In the genomic region with DNA sequence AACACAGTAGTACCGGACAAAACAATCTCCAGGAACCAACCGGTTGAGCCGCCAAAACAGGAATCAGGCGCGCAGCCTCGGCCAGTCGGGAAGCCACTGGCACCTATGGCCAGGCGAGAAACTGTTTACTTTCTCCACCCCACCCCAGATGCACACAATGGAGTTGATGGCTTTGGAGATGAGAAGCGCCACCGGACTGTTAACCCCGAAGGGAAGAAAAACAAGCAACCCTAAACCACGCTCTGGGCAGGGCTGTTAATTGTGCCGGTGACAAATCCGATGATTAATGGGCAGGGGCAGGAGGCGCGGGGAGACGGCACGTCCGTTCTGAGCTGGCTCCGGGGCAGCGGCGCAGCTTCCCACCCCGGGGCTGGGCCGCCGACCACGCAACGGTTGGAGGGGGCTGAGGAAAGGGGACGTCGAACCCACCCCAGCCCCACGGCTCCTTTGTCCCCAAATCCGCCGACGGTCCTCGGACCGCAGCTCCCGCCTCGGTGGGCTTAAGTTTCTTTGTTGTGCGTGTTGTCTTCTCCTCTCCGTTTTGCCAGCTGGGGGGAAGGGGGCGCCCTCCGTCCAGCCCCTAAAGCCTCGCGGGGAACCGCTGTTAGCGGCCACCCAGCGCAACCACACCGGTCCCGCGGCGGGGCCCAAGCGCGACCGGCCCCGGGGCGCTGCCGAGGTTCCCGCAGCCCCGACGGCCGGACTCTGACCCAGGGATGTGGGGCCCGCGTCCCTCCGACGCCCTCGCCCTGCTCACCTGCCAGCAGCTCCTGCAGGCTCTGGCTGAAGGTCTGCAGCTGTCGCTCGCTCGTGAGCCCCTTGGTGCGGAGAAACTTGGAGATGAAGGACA, we compare ENCODE assay signal across 1 cellular context.
TF ChIP-seq lines count a peak whose summit lies in the region.

No MANE protein-coding gene starts in this region.

TF ChIP-seq in HepG2, 621 proteins besides CTCF, POLR2A, EP300 and RAD21 (continued from another document and continues in another):
- TF ChIP-seq, protein P1, sequence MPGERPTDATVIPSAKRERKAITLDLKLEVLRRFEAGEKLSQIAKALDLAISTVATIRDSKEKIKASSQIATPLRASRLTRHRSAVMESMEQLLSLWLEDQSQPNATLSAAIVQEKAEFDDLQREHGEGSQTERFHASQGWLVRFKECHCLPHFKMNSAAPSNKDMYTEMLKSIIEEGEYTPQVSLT (CRISPR knock-in tag; IDR thresholded peaks at IDR 0.05; ENCODE audit: borderline replicate concordance, low read depth), result no peak
- TF ChIP-seq FOXC1 (CRISPR knock-in tag; IDR thresholded peaks at IDR 0.05; ENCODE audit: borderline replicate concordance) (no peak), KLF15 (CRISPR knock-in tag; IDR thresholded peaks at IDR 0.05; ENCODE audit: borderline replicate concordance) (no peak), SNRNP70 (IDR thresholded peaks at IDR 0.05; ENCODE audit: low read depth, low read length) (no peak), ZNF724P (CRISPR knock-in tag; IDR thresholded peaks at IDR 0.05; ENCODE audit: borderline replicate concordance) (no peak), ARHGAP35 (CRISPR knock-in tag; IDR thresholded peaks at IDR 0.05; ENCODE audit: borderline replicate concordance) (no peak), ETV6 (CRISPR knock-in tag; conservative IDR thresholded peaks at IDR 0.05) (no peak), ZNF713 (CRISPR knock-in tag; IDR thresholded peaks at IDR 0.05) (no peak), FOXA3 (CRISPR knock-in tag; IDR thresholded peaks at IDR 0.05) (no peak), KAT7 (CRISPR knock-in tag; IDR thresholded peaks at IDR 0.05; ENCODE audit: borderline replicate concordance) (no peak), ZNF121 (CRISPR knock-in tag; IDR thresholded peaks at IDR 0.05) (0 out of 2 replicates have a peak, but pooled peaks have one; percentile 27), ZNF547 (CRISPR knock-in tag; IDR thresholded peaks at IDR 0.05) (peak; percentile 19; the same call in 1 of the 2 replicates), HOXA7 (CRISPR knock-in tag; IDR thresholded peaks at IDR 0.05) (no peak), FOXK1 (CRISPR knock-in tag; IDR thresholded peaks at IDR 0.05; ENCODE audit: borderline replicate concordance, low read depth) (no peak), ZNF367 (CRISPR knock-in tag; IDR thresholded peaks at IDR 0.05; ENCODE audit: borderline replicate concordance) (no peak), STAT5B (CRISPR knock-in tag; IDR thresholded peaks at IDR 0.05) (no peak), ATM (IDR thresholded peaks at IDR 0.05; ENCODE audit: borderline replicate concordance) (no peak), ZNF333 (CRISPR knock-in tag; IDR thresholded peaks at IDR 0.05; ENCODE audit: borderline replicate concordance) (0 out of 2 replicates have a peak, but pooled peaks have one; percentile 25), ZNF703 (CRISPR knock-in tag; IDR thresholded peaks at IDR 0.05; ENCODE audit: borderline replicate concordance) (no peak), ZNF251 (CRISPR knock-in tag; IDR thresholded peaks at IDR 0.05) (0 out of 2 replicates have a peak, but pooled peaks have one; percentile 60), SP5 (CRISPR knock-in tag; IDR thresholded peaks at IDR 0.05; ENCODE audit: borderline replicate concordance, low read depth) (peak; percentile 22; the same call in 1 of the 2 replicates), FLYWCH1 (CRISPR knock-in tag; IDR thresholded peaks at IDR 0.05) (no peak; the same call in 1 of the 2 replicates), ZNF660 (CRISPR knock-in tag; IDR thresholded peaks at IDR 0.05; ENCODE audit: borderline replicate concordance, low read depth) (no peak), ZNF709 (CRISPR knock-in tag; IDR thresholded peaks at IDR 0.05) (no peak), ZNF432 (CRISPR knock-in tag; IDR thresholded peaks at IDR 0.05; ENCODE audit: borderline replicate concordance) (no peak)
- TF ChIP-seq, protein P2, sequence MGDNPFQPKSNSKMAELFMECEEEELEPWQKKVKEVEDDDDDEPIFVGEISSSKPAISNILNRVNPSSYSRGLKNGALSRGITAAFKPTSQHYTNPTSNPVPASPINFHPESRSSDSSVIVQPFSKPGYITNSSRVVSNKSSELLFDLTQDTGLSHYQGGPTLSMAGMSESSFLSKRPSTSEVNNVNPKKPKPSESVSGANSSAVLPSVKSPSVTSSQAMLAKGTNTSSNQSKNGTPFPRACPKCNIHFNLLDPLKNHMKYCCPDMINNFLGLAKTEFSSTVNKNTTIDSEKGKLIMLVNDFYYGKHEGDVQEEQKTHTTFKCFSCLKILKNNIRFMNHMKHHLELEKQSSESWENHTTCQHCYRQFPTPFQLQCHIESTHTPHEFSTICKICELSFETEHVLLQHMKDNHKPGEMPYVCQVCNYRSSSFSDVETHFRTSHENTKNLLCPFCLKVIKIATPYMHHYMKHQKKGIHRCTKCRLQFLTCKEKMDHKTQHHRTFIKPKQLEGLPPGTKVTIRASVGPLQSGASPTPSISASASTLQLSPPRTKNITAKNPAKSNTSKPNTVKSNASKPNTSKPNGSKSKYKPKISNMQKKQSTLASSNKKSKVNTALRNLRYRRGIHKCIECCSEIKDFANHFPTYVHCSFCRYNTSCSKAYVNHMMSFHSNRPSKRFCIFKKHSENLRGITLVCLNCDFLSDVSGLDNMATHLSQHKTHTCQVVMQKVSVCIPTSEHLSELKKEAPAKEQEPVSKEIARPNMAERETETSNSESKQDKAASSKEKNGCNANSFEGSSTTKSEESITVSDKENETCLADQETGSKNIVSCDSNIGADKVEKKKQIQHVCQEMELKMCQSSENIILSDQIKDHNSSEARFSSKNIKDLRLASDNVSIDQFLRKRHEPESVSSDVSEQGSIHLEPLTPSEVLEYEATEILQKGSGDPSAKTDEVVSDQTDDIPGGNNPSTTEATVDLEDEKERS (CRISPR knock-in tag; IDR thresholded peaks at IDR 0.05), result no peak
- TF ChIP-seq, protein P3, sequence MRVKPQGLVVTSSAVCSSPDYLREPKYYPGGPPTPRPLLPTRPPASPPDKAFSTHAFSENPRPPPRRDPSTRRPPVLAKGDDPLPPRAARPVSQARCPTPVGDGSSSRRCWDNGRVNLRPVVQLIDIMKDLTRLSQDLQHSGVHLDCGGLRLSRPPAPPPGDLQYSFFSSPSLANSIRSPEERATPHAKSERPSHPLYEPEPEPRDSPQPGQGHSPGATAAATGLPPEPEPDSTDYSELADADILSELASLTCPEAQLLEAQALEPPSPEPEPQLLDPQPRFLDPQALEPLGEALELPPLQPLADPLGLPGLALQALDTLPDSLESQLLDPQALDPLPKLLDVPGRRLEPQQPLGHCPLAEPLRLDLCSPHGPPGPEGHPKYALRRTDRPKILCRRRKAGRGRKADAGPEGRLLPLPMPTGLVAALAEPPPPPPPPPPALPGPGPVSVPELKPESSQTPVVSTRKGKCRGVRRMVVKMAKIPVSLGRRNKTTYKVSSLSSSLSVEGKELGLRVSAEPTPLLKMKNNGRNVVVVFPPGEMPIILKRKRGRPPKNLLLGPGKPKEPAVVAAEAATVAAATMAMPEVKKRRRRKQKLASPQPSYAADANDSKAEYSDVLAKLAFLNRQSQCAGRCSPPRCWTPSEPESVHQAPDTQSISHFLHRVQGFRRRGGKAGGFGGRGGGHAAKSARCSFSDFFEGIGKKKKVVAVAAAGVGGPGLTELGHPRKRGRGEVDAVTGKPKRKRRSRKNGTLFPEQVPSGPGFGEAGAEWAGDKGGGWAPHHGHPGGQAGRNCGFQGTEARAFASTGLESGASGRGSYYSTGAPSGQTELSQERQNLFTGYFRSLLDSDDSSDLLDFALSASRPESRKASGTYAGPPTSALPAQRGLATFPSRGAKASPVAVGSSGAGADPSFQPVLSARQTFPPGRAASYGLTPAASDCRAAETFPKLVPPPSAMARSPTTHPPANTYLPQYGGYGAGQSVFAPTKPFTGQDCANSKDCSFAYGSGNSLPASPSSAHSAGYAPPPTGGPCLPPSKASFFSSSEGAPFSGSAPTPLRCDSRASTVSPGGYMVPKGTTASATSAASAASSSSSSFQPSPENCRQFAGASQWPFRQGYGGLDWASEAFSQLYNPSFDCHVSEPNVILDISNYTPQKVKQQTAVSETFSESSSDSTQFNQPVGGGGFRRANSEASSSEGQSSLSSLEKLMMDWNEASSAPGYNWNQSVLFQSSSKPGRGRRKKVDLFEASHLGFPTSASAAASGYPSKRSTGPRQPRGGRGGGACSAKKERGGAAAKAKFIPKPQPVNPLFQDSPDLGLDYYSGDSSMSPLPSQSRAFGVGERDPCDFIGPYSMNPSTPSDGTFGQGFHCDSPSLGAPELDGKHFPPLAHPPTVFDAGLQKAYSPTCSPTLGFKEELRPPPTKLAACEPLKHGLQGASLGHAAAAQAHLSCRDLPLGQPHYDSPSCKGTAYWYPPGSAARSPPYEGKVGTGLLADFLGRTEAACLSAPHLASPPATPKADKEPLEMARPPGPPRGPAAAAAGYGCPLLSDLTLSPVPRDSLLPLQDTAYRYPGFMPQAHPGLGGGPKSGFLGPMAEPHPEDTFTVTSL (CRISPR knock-in tag; IDR thresholded peaks at IDR 0.05; ENCODE audit: borderline replicate concordance), result no peak
- TF ChIP-seq, protein P4, sequence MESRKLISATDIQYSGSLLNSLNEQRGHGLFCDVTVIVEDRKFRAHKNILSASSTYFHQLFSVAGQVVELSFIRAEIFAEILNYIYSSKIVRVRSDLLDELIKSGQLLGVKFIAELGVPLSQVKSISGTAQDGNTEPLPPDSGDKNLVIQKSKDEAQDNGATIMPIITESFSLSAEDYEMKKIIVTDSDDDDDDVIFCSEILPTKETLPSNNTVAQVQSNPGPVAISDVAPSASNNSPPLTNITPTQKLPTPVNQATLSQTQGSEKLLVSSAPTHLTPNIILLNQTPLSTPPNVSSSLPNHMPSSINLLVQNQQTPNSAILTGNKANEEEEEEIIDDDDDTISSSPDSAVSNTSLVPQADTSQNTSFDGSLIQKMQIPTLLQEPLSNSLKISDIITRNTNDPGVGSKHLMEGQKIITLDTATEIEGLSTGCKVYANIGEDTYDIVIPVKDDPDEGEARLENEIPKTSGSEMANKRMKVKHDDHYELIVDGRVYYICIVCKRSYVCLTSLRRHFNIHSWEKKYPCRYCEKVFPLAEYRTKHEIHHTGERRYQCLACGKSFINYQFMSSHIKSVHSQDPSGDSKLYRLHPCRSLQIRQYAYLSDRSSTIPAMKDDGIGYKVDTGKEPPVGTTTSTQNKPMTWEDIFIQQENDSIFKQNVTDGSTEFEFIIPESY (CRISPR knock-in tag; IDR thresholded peaks at IDR 0.05), result no peak
- TF ChIP-seq, protein P5, sequence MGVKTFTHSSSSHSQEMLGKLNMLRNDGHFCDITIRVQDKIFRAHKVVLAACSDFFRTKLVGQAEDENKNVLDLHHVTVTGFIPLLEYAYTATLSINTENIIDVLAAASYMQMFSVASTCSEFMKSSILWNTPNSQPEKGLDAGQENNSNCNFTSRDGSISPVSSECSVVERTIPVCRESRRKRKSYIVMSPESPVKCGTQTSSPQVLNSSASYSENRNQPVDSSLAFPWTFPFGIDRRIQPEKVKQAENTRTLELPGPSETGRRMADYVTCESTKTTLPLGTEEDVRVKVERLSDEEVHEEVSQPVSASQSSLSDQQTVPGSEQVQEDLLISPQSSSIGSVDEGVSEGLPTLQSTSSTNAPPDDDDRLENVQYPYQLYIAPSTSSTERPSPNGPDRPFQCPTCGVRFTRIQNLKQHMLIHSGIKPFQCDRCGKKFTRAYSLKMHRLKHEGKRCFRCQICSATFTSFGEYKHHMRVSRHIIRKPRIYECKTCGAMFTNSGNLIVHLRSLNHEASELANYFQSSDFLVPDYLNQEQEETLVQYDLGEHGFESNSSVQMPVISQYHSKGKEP (CRISPR knock-in tag; IDR thresholded peaks at IDR 0.05), result no peak
- TF ChIP-seq, protein P6, sequence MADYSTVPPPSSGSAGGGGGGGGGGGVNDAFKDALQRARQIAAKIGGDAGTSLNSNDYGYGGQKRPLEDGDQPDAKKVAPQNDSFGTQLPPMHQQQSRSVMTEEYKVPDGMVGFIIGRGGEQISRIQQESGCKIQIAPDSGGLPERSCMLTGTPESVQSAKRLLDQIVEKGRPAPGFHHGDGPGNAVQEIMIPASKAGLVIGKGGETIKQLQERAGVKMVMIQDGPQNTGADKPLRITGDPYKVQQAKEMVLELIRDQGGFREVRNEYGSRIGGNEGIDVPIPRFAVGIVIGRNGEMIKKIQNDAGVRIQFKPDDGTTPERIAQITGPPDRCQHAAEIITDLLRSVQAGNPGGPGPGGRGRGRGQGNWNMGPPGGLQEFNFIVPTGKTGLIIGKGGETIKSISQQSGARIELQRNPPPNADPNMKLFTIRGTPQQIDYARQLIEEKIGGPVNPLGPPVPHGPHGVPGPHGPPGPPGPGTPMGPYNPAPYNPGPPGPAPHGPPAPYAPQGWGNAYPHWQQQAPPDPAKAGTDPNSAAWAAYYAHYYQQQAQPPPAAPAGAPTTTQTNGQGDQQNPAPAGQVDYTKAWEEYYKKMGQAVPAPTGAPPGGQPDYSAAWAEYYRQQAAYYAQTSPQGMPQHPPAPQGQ (CRISPR knock-in tag; IDR thresholded peaks at IDR 0.05; ENCODE audit: borderline replicate concordance), result no peak
- TF ChIP-seq, protein P7, sequence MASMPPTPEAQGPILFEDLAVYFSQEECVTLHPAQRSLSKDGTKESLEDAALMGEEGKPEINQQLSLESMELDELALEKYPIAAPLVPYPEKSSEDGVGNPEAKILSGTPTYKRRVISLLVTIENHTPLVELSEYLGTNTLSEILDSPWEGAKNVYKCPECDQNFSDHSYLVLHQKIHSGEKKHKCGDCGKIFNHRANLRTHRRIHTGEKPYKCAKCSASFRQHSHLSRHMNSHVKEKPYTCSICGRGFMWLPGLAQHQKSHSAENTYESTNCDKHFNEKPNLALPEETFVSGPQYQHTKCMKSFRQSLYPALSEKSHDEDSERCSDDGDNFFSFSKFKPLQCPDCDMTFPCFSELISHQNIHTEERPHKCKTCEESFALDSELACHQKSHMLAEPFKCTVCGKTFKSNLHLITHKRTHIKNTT (CRISPR knock-in tag; IDR thresholded peaks at IDR 0.05), result no peak
- TF ChIP-seq, protein P8, sequence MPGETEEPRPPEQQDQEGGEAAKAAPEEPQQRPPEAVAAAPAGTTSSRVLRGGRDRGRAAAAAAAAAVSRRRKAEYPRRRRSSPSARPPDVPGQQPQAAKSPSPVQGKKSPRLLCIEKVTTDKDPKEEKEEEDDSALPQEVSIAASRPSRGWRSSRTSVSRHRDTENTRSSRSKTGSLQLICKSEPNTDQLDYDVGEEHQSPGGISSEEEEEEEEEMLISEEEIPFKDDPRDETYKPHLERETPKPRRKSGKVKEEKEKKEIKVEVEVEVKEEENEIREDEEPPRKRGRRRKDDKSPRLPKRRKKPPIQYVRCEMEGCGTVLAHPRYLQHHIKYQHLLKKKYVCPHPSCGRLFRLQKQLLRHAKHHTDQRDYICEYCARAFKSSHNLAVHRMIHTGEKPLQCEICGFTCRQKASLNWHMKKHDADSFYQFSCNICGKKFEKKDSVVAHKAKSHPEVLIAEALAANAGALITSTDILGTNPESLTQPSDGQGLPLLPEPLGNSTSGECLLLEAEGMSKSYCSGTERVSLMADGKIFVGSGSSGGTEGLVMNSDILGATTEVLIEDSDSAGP (CRISPR knock-in tag; IDR thresholded peaks at IDR 0.05; ENCODE audit: borderline replicate concordance), result no peak; the same call in 1 of the 2 replicates
- TF ChIP-seq, protein P9, sequence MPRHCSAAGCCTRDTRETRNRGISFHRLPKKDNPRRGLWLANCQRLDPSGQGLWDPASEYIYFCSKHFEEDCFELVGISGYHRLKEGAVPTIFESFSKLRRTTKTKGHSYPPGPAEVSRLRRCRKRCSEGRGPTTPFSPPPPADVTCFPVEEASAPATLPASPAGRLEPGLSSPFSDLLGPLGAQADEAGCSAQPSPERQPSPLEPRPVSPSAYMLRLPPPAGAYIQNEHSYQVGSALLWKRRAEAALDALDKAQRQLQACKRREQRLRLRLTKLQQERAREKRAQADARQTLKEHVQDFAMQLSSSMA (CRISPR knock-in tag; IDR thresholded peaks at IDR 0.05), result no peak
- TF ChIP-seq, protein P10, sequence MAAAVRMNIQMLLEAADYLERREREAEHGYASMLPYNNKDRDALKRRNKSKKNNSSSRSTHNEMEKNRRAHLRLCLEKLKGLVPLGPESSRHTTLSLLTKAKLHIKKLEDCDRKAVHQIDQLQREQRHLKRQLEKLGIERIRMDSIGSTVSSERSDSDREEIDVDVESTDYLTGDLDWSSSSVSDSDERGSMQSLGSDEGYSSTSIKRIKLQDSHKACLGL (CRISPR knock-in tag; IDR thresholded peaks at IDR 0.05), result 0 out of 2 replicates have a peak, but pooled peaks have one; percentile 17
